8 cellular contexts compared by ENCODE assay signal in genomic region chr1:53681647-53682368, GRCh38. TPM values are rescaled to one million over a fixed set of nuclear protein-coding genes. Genes with fewer than 3 reads are reported as not detected.
DNase-seq lines count a peak whose midpoint lies in the region; ATAC-seq, FAIRE-seq and TF ChIP-seq lines count a peak whose summit lies in the region.

No MANE protein-coding gene starts in this region.

- H3K56ac ChIP-seq in H1 (replicated peaks; ENCODE audit: insufficient read length, low read depth, low read length) = no peak overlapping the region

- H2AFZ ChIP-seq in H1 (ENCODE audit: low read length) (no peak overlapping the region), neuronal stem cell (ENCODE audit: low read length) (no peak overlapping the region)

- H2AK5ac ChIP-seq in H1 (ENCODE audit: low read depth, low read length) = no peak overlapping the region
- no peak overlapping the region for H2AK5ac ChIP-seq in neuronal stem cell (ENCODE audit: low read depth, low read length)

- no peak overlapping the region for H3K4ac ChIP-seq in H1 (replicated peaks; ENCODE audit: insufficient read length, low read depth, low read length)
- no peak overlapping the region for H3K4ac ChIP-seq in neuronal stem cell (ENCODE audit: low read length)

- no peak overlapping the region for H3K23ac ChIP-seq in H1 (ENCODE audit: insufficient read length)
- no peak overlapping the region for H3K23ac ChIP-seq in neuronal stem cell (ENCODE audit: low read depth, low read length, poor library complexity)

- WGBS in H1 (ENCODE audit: extremely low coverage in 1 of 2, insufficient coverage in 1 of 2, insufficient read length in 1 of 2, insufficient replicate concordance in 2 of 2, low coverage in 1 of 2, low lambda C conversion rate in 2 of 2, missing lambda C conversion rate in 1 of 2), 2 experiments = 28% methylated on average over 13 of the region's 13 CpGs; no CpG with 5 or more reads in 1 of the 2 experiments
- no CpG with 5 or more reads among the region's 13 CpGs for WGBS in neuronal stem cell (ENCODE audit: extremely low coverage in 2 of 2, insufficient read length in 2 of 2, insufficient replicate concordance in 1 of 2), 2 donors

- no peaks in the 10 kb centered on the region for H3K79me2 ChIP-seq in H1 (ENCODE audit: control insufficient read depth in 1 of 2, insufficient read depth in 2 of 2, low read length in 2 of 2)

- peak; percentile 60 for TF ChIP-seq CTCF in GM12872 (IDR thresholded peaks at IDR 0.05; ENCODE audit: insufficient read depth, low read depth, low read length)
- TF ChIP-seq CTCF in H1 (IDR thresholded peaks at IDR 0.05; ENCODE audit: control extremely low read depth in 1 of 3, insufficient read depth in 1 of 3, low read depth in 1 of 3, low read length in 3 of 3) = peak; percentile 94 to 97 (median 95)

- H2BK120ac ChIP-seq in H1 (replicated peaks; ENCODE audit: low read depth, low read length) = no peak overlapping the region
- no peak overlapping the region for H2BK120ac ChIP-seq in neuronal stem cell (ENCODE audit: low read depth, low read length)

- no peaks in the 10 kb centered on the region; the same call in 1 of the 2 replicates for H3K23me2 ChIP-seq in H1 (ENCODE audit: low read depth, low read length)

- H3K9ac ChIP-seq in H1 (replicated peaks in 1 of 4; ENCODE audit: extremely low read depth in 1 of 4, low read depth in 3 of 4, low read length in 3 of 4) = no peak overlapping the region
- no peak overlapping the region for H3K9ac ChIP-seq in neuronal stem cell (ENCODE audit: low read depth, low read length, poor library complexity)

- TF ChIP-seq POLR2A in H1 (IDR thresholded peaks at IDR 0.05; ENCODE audit: control extremely low read depth in 1 of 2, low read depth in 2 of 2, low read length in 2 of 2) = no peak

- H3K36me3 ChIP-seq in H1 (ENCODE audit: control insufficient read depth in 2 of 4, insufficient read depth in 4 of 4, low read length in 3 of 4) = no peaks in the 10 kb centered on the region
- no peaks in the 10 kb centered on the region for H3K36me3 ChIP-seq in neuronal stem cell (replicated peaks in 1 of 2; ENCODE audit: control insufficient read depth in 2 of 2, insufficient read depth in 2 of 2, low read length in 2 of 2)

- H4K8ac ChIP-seq in H1 (ENCODE audit: extremely low read depth, insufficient read depth, low read length) (no peak overlapping the region; the same call in 1 of the 2 replicates), neuronal stem cell (ENCODE audit: low read depth, low read length) (no peak overlapping the region)

- no peak overlapping the region for H3K14ac ChIP-seq in H1 (ENCODE audit: insufficient read length)
- H3K14ac ChIP-seq in neuronal stem cell (ENCODE audit: low read length) = no peak overlapping the region

- CTCF ChIA-PET in H1 (lab: Charles Lee; ENCODE audit: partially characterized antibody) = interaction anchor here (0.6 to 10.7 kb wide), 66 partner anchors 9 to 415 kb away, joined by 3 to 129 read pairs (median 5); no protein-coding TSS in a partner anchor

- no peak overlapping the region for H4K5ac ChIP-seq in H1 (ENCODE audit: insufficient read length, low read depth, low read length)

- POLR2A ChIA-PET in H1 (lab: Charles Lee; ENCODE audit: partially characterized antibody) = no interaction called here

- H2BK12ac ChIP-seq in H1 (ENCODE audit: low read depth, low read length) (peak overlapping the region; percentile 33; the same call in 1 of the 2 replicates), neuronal stem cell (ENCODE audit: low read length) (no peak overlapping the region)

- TF ChIP-seq RAD21 in H1 (IDR thresholded peaks at IDR 0.05 in 1 of 2, conservative IDR thresholded peaks at IDR 0.05 in 1 of 2; ENCODE audit: low read depth in 2 of 2, low read length in 2 of 2) = peak; percentile 89 to 95

- no peaks in the 10 kb centered on the region for H4K20me1 ChIP-seq in H1 (replicated peaks in 1 of 2; ENCODE audit: control insufficient read depth in 1 of 2, insufficient read depth in 2 of 2, low read length in 2 of 2)

- 0 out of 2 replicates have a peak overlapping the region, but pooled peaks have one; percentile 51 for H3K18ac ChIP-seq in H1 (ENCODE audit: extremely low read depth, low read length)
- no peak overlapping the region for H3K18ac ChIP-seq in neuronal stem cell (ENCODE audit: low read length)

- FAIRE-seq in H1 (lab: Jason Lieb, UNC) = peak; percentile 94

- peak; percentile 38 for DNase-seq in NCI-H146 treated with DMSO at 0.1 percent for 48 hours (lab: John Stamatoyannopoulos, UW; ENCODE audit: unreplicated experiment)
- DNase-seq in activated CD4-positive, alpha-beta T cell treated with anti-CD3 and anti-CD28 coated beads, Interleukin-2, amount 50 U/mL, for 1 hour = peak; percentile 14
- DNase-seq in H1 (ENCODE audit: low read depth in 1 of 2, low spot score in 2 of 2) = peak; percentile 54 to 76
- DNase-seq in neuronal stem cell (ENCODE audit: low spot score) = peak; percentile 51

- no peak overlapping the region for H3K27ac ChIP-seq in H1 (ENCODE audit: low read depth, low read length)
- no peak overlapping the region for H3K27ac ChIP-seq in neuronal stem cell (replicated peaks; ENCODE audit: low read length)

- H2BK15ac ChIP-seq in H1 (ENCODE audit: low read length) (no peak overlapping the region), neuronal stem cell (ENCODE audit: low read length) (no peak overlapping the region)

- H2BK5ac ChIP-seq in H1 (ENCODE audit: low read depth, low read length) = no peak overlapping the region
- H2BK5ac ChIP-seq in neuronal stem cell (ENCODE audit: low read length) = no peak overlapping the region

- TF ChIP-seq EP300 in H1 (IDR thresholded peaks at IDR 0.05; ENCODE audit: borderline replicate concordance in 1 of 2, low read depth in 2 of 2, low read length in 2 of 2) = no peak

- H3K27me3 ChIP-seq in H1 (replicated peaks in 1 of 4; ENCODE audit: control insufficient read depth in 3 of 4, extremely low read depth in 1 of 4, insufficient read depth in 3 of 4, low read length in 3 of 4) (peaks cover 0 to 11% (median 4%) of the 10 kb centered on the region in 4 experiments; a peak in 3 of 7 replicates), neuronal stem cell (ENCODE audit: control insufficient read depth in 3 of 3, insufficient read depth in 3 of 3, low read depth in 1 of 3, low read length in 3 of 3) (peaks cover 0 to 85% (median 0%) of the 10 kb centered on the region in 3 experiments)

- no peak overlapping the region for H4K91ac ChIP-seq in H1 (replicated peaks; ENCODE audit: insufficient read length, low read length)
- H4K91ac ChIP-seq in neuronal stem cell (ENCODE audit: low read depth, low read length, poor library complexity) = no peak overlapping the region

- H3K4me3 ChIP-seq in H1 (ENCODE audit: extremely low read depth in 1 of 4, insufficient read depth in 2 of 4, low read depth in 3 of 4, low read length in 4 of 4) (no peak overlapping the region), neuronal stem cell (ENCODE audit: low read length in 2 of 2) (no peak overlapping the region)

- H3K9me3 ChIP-seq in H1 (ENCODE audit: insufficient read depth in 2 of 2, low read depth in 1 of 2, low read length in 1 of 2) = no peaks in the 10 kb centered on the region
- no peaks in the 10 kb centered on the region for H3K9me3 ChIP-seq in neuronal stem cell (replicated peaks in 1 of 2; ENCODE audit: control insufficient read depth in 2 of 2, insufficient read depth in 1 of 2, low read depth in 1 of 2, low read length in 2 of 2)

- H3K79me1 ChIP-seq in H1 (ENCODE audit: low read depth, low read length) = no peaks in the 10 kb centered on the region; the same call in 1 of the 2 replicates
- no peaks in the 10 kb centered on the region for H3K79me1 ChIP-seq in neuronal stem cell (ENCODE audit: low read depth, low read length)

- ATAC-seq in HG03108 (IDR thresholded peaks at IDR 0.05; ENCODE audit: unreplicated experiment) (no peak), GM21515 (IDR thresholded peaks at IDR 0.05; ENCODE audit: unreplicated experiment) (no peak), HG03432 (IDR thresholded peaks at IDR 0.05; ENCODE audit: unreplicated experiment) (no peak)

- peaks cover 4 to 15% (median 12%) of the 10 kb centered on the region in 4 experiments for H3K4me1 ChIP-seq in H1 (replicated peaks in 1 of 4; ENCODE audit: control insufficient read depth in 3 of 4, insufficient read depth in 4 of 4, low read length in 3 of 4)
- peaks cover 0 to 18% of the 10 kb centered on the region in 2 donors for H3K4me1 ChIP-seq in neuronal stem cell (ENCODE audit: control insufficient read depth in 2 of 2, insufficient read depth in 1 of 2, low read depth in 1 of 2, low read length in 2 of 2)

- H3K4me2 ChIP-seq in H1 (ENCODE audit: insufficient read depth in 1 of 2, low read depth in 2 of 2, low read length in 2 of 2) = no peak overlapping the region; a peak in 1 of 4 replicates
- H3K4me2 ChIP-seq in neuronal stem cell (ENCODE audit: insufficient read depth, low read length, poor library complexity, severe bottlenecking) = no peak overlapping the region

- no peak overlapping the region for H2BK20ac ChIP-seq in H1 (ENCODE audit: low read length)

TF ChIP-seq in H1, 55 proteins besides CTCF, POLR2A, EP300 and RAD21 (continues in another document):
- TF ChIP-seq TEAD4 (IDR thresholded peaks at IDR 0.05; ENCODE audit: low read depth, low read length) (peak; percentile 85), BRCA1 (IDR thresholded peaks at IDR 0.05; ENCODE audit: low read depth, low read length) (no peak), ASH2L (IDR thresholded peaks at IDR 0.05; ENCODE audit: low read length) (peak; percentile 21), CEBPB (IDR thresholded peaks at IDR 0.05; ENCODE audit: low read depth, low read length) (peak; percentile 5; the same call in 1 of the 2 replicates), USF2 (IDR thresholded peaks at IDR 0.05; ENCODE audit: low read length) (no peak), SIX5 (IDR thresholded peaks at IDR 0.05; ENCODE audit: low read depth, low read length) (no peak)

RNA-seq across cellular contexts. Expression of gene GLIS1, which starts 57.2 kb away (rescaled TPM):
- total RNA-seq in H1 (2021; fragmentation: NEBNext Ultra II Directional; extraction: Animal tissue kit (Norgen Biotek cat#: 25700)) = 0.21 and 0.22 TPM in 2 replicates
- 0.15 and 0.17 TPM in 2 replicates for polyA plus RNA-seq in H1 (2011; rRNA removed)
- 0.06 TPM for polyA plus RNA-seq in H1 (2011; cell fraction: cytosol; rRNA removed)
- polyA plus RNA-seq in H1 (2011; cell fraction: nucleus; rRNA removed) = 0.31 TPM
- 0.08 to 0.11 TPM (median 0.10 TPM) in 3 of 4 replicates, not detected in the other for polyA plus RNA-seq in H1 (2012, experiment 1 of 2)
- 0.08 TPM for polyA plus RNA-seq in H1 (2012, experiment 2 of 2)
- polyA plus RNA-seq in H1 (2013, experiment 1 of 2) = 0.18 TPM
- polyA plus RNA-seq in H1 (2013, experiment 2 of 2) = 0.18 TPM
- polyA minus RNA-seq in H1 (2011; rRNA and poly(A)+ RNA removed) = not detected in 2 replicates
- not detected for polyA minus RNA-seq in H1 (2011; cell fraction: cytosol; rRNA and poly(A)+ RNA removed)
- polyA minus RNA-seq in H1 (2011; cell fraction: nucleus; rRNA and poly(A)+ RNA removed) = not detected
- 0.08 TPM for polyA plus RNA-seq in neuronal stem cell (2013, experiment 1 of 2)
- 0.10 TPM for polyA plus RNA-seq in neuronal stem cell (2013, experiment 2 of 2)

Comparison
In these comparisons a context has a peak if more than half of its experiments do, and no peak if none do; other contexts are left out.
1. DNase-seq: peak in every context shown above with its lines; median percentile 65 in H1; 51 in neuronal stem cell; 38 in NCI-H146 treated with DMSO at 0.1 percent for 48 hours; 14 in activated CD4-positive, alpha-beta T cell treated with anti-CD3 and anti-CD28 coated beads, Interleukin-2, amount 50 U/mL, for 1 hour.